8 cellular contexts compared by ENCODE assay signal in genomic region chr11:128802358-128802981, GRCh38.
DNase-seq lines count a peak whose midpoint lies in the region; ATAC-seq and TF ChIP-seq lines count a peak whose summit lies in the region.

No MANE protein-coding gene starts in this region.

- H3K9me3 Mint-ChIP-seq in endothelial cell (ENCODE audit: unreplicated experiment), result no peaks in the 10 kb centered on the region
- H3K9me3 Mint-ChIP-seq in progenitor cell of endocrine pancreas (ENCODE audit: low read depth), result no peaks in the 10 kb centered on the region

- DNase-seq in NCI-H82 (lab: John Stamatoyannopoulos, UW) (peak; percentile 32), NCI-H82 treated with DMSO at 0.1 percent for 48 hours (lab: John Stamatoyannopoulos, UW; ENCODE audit: unreplicated experiment) (no peak), NCI-H2081 treated with DMSO at 0.1 percent for 48 hours (lab: John Stamatoyannopoulos, UW) (peak; percentile 5), endothelial cell (ENCODE audit: low spot score) (peak; percentile 43), progenitor cell of endocrine pancreas (ENCODE audit: low spot score, unreplicated experiment) (no peak), ureter (ENCODE audit: low spot score) (no peak), OCI-M1 (lab: John Stamatoyannopoulos, UW) (no peak)

- peaks cover 76% of the 10 kb centered on the region for H3K36me3 Mint-ChIP-seq in endothelial cell (ENCODE audit: low read depth, unreplicated experiment)
- no peaks in the 10 kb centered on the region for H3K36me3 Mint-ChIP-seq in progenitor cell of endocrine pancreas (ENCODE audit: insufficient read depth)

- peaks cover 39% of the 10 kb centered on the region for H3K4me1 Mint-ChIP-seq in endothelial cell (ENCODE audit: unreplicated experiment)
- no peaks in the 10 kb centered on the region for H3K4me1 Mint-ChIP-seq in progenitor cell of endocrine pancreas (ENCODE audit: low read depth)

- H3K27me3 Mint-ChIP-seq in endothelial cell (ENCODE audit: unreplicated experiment), result peaks cover 5% of the 10 kb centered on the region
- peaks cover 34% of the 10 kb centered on the region for H3K27me3 Mint-ChIP-seq in progenitor cell of endocrine pancreas

- H3K4me3 Mint-ChIP-seq in endothelial cell (ENCODE audit: unreplicated experiment) (no peak overlapping the region), progenitor cell of endocrine pancreas (ENCODE audit: low read depth) (no peak overlapping the region)

- H3K27ac Mint-ChIP-seq in endothelial cell (ENCODE audit: unreplicated experiment), result peak overlapping the region; percentile 8
- no peak overlapping the region for H3K27ac Mint-ChIP-seq in progenitor cell of endocrine pancreas

- ATAC-seq in HG03280 (IDR thresholded peaks at IDR 0.05; ENCODE audit: unreplicated experiment), result no peak

- peak; percentile 38 for TF ChIP-seq CTCF in endothelial cell (IDR thresholded peaks at IDR 0.05; ENCODE audit: unreplicated experiment)
- TF ChIP-seq CTCF in progenitor cell of endocrine pancreas (IDR thresholded peaks at IDR 0.05; ENCODE audit: unreplicated experiment), result peak; percentile 63

Comparison
In these comparisons a context has a peak if more than half of its experiments do, and no peak if none do; other contexts are left out.
1. DNase-seq: peak in NCI-H82 (single experiment), NCI-H2081 treated with DMSO at 0.1 percent for 48 hours (single experiment) and endothelial cell (single experiment); none in NCI-H82 treated with DMSO at 0.1 percent for 48 hours (single experiment), progenitor cell of endocrine pancreas (single experiment), ureter (single experiment) and OCI-M1 (single experiment).